ENCODE assay signal across 9 cellular contexts in the genomic region with DNA sequence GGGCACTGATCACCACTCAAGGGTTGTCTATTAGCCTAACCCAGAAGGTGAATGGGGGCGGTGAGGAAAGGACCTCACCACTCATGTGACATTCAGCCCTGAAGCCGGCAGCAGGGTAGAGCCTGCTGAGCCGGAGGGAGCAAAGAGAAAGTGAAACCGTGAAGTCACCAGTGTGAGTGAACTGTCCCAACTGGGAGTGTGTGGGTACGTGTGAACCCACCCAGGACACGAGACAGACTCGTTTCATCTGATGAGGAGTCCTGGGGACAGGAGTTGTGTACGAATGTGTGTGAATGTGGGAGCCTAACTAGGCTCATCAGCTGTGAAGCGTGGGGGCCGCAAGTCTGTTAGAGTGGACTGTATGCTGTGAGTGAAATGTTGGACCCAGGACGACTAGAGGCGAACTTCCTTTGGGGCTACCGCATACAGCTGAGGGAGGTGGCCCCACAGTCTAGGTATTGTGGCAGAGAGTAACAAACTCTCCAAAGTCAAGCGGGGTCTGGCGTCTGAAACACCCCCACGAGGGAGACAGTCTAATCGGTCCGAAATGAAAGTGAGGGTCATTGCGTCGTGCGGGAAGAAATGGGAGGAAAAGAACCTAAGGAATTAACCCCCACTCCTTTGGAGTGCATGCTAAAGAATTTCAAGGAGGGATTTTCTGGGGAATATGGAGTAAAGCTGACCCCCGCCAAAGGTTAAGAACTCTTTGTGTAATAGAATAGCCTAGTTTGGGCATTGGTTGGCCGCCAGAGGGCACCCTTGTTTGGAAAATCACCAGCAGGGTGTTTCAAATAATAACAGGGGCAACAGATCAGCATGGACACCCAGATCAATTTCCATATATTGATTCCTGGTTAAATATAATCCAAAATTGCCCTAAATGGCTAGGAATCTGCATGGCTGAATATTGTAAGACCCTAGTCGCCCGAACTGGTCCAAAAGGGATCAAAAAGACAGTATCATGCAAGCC. TPM values are rescaled to one million over a fixed set of nuclear protein-coding genes. Genes with fewer than 3 reads are reported as not detected.
A peak's percentile ranks its signal among the peaks of the same experiment; 100 is the strongest.
DNase-seq lines count a peak whose midpoint lies in the region; TF ChIP-seq lines count a peak whose summit lies in the region.
"Had no signal": no experiment of that assay in that cellular context is flagged by ENCODE, and none has a peak within 500 bp of the region (broad histone marks: within the 10 kb centered on the region; RNA-seq: fewer than 3 reads in every experiment).

No MANE protein-coding gene starts in this region.

- peaks cover 50% of the 10 kb centered on the region for H3K4me1 Mint-ChIP-seq in activated naive CD4-positive, alpha-beta T cell treated with anti-CD3 and anti-CD28 coated beads for 36 hours (ENCODE audit: low read depth)
- H3K4me1 Mint-ChIP-seq in immature natural killer cell = no peaks in the 10 kb centered on the region
- H3K4me1 Mint-ChIP-seq: brain had no signal

- peak; percentile 52 for TF ChIP-seq CTCF in GM12864 (IDR thresholded peaks at IDR 0.05; ENCODE audit: low read depth, low read length, missing control alignments)

- H3K27ac Mint-ChIP-seq in activated naive CD4-positive, alpha-beta T cell treated with anti-CD3 and anti-CD28 coated beads for 36 hours = peak overlapping the region; percentile 94
- peak overlapping the region in 1 of 6 donors; percentile 100 for H3K27ac Mint-ChIP-seq in immature natural killer cell
- H3K27ac Mint-ChIP-seq: brain had no signal

- H3K4me3 ChIP-seq in GM12864 (ENCODE audit: low read depth, low read length) = peak overlapping the region; percentile 53
- H3K4me3 ChIP-seq in mucosa of stomach (ENCODE audit: low read length) = peak overlapping the region; percentile 60

- no peaks in the 10 kb centered on the region for H3K27me3 Mint-ChIP-seq in activated naive CD4-positive, alpha-beta T cell treated with anti-CD3 and anti-CD28 coated beads for 36 hours (ENCODE audit: low read depth)
- H3K27me3 Mint-ChIP-seq in immature natural killer cell (ENCODE audit: low read depth in 3 of 3) = peaks cover 0 to 10% (median 0%) of the 10 kb centered on the region in 3 donors
- H3K27me3 Mint-ChIP-seq: brain had no signal

- peaks cover 48% of the 10 kb centered on the region for H3K36me3 Mint-ChIP-seq in activated naive CD4-positive, alpha-beta T cell treated with anti-CD3 and anti-CD28 coated beads for 36 hours (ENCODE audit: low read depth)
- H3K36me3 Mint-ChIP-seq in immature natural killer cell = peaks cover 0 to 5% (median 0%) of the 10 kb centered on the region in 3 donors
- H3K36me3 Mint-ChIP-seq: brain had no signal

- H3K9me3 ChIP-seq in mucosa of stomach (ENCODE audit: control insufficient read depth, low read length) = no peaks in the 10 kb centered on the region

- no peaks in the 10 kb centered on the region for H3K36me3 ChIP-seq in mucosa of stomach (ENCODE audit: control insufficient read depth, insufficient read depth, low read length)

- peak overlapping the region; percentile 85 for H3K4me3 Mint-ChIP-seq in activated naive CD4-positive, alpha-beta T cell treated with anti-CD3 and anti-CD28 coated beads for 36 hours
- peak overlapping the region in 1 of 5 donors; percentile 98 for H3K4me3 Mint-ChIP-seq in immature natural killer cell
- H3K4me3 Mint-ChIP-seq: brain had no signal

- peaks cover 17% of the 10 kb centered on the region for H3K9me3 Mint-ChIP-seq in activated naive CD4-positive, alpha-beta T cell treated with anti-CD3 and anti-CD28 coated beads for 36 hours
- peaks cover 0 to 4% (median 0%) of the 10 kb centered on the region in 6 donors for H3K9me3 Mint-ChIP-seq in immature natural killer cell

- DNase-seq in GM12864 (ENCODE audit: low read depth) (peak; percentile 49), KBM-7 (peak; percentile 77), ecto neural progenitor cell (ENCODE audit: low spot score) (no peak), immature natural killer cell (no peak), NCI-H82 treated with DMSO at 0.1 percent for 48 hours (lab: John Stamatoyannopoulos, UW; ENCODE audit: unreplicated experiment) (no peak), NCI-H1092 treated with DMSO at 0.1 percent for 48 hours (lab: John Stamatoyannopoulos, UW) (no peak)
- peak; percentile 59 for DNase-seq in activated naive CD4-positive, alpha-beta T cell treated with anti-CD3 and anti-CD28 coated beads for 36 hours

- in situ Hi-C loops in KBM-7 (cut with MboI; ENCODE audit: low pct_unique_long_range_greater_than_20kb, low sequenced_read_pairs) = loop anchor here (25.0 kb wide), 1 partner anchor 276 kb away; a partner anchor contains a TSS

- H3K27me3 ChIP-seq in mucosa of stomach (ENCODE audit: control insufficient read depth, insufficient read depth, low read length) = no peaks in the 10 kb centered on the region

- H3K4me1 ChIP-seq in mucosa of stomach (ENCODE audit: control insufficient read depth, insufficient read depth, low read length) = peaks cover 8% of the 10 kb centered on the region

- CTCF ChIA-PET in activated naive CD4-positive, alpha-beta T cell treated with anti-CD3 and anti-CD28 coated beads for 36 hours (lab: Charles Lee) = interaction anchor here (0.6 to 1.4 kb wide), 4 partner anchors 8 to 435 kb away, joined by 3 to 5 read pairs (median 4); no protein-coding TSS in a partner anchor

- H3K9ac ChIP-seq in mucosa of stomach (ENCODE audit: low read length) = peak overlapping the region; percentile 43

- intact Hi-C loops in activated naive CD4-positive, alpha-beta T cell treated with anti-CD3 and anti-CD28 coated beads for 36 hours (cut with micrococcal nuclease) = loop anchor here (1.0 to 10.0 kb wide), 3 partner anchors 39 to 293 kb away; a partner anchor contains a TSS

RNA-seq across cellular contexts. Expression of a gene that starts 43.6 kb away (rescaled TPM):
- total RNA-seq in activated naive CD4-positive, alpha-beta T cell treated with anti-CD3 and anti-CD28 coated beads for 36 hours = 10 to 100 TPM; 15.9 to 20.2 TPM
- polyA plus RNA-seq in immature natural killer cell = not detected

Comparison
In these comparisons a context has a peak if more than half of its experiments do, and no peak if none do; other contexts are left out.
1. DNase-seq: peak in GM12864 (single experiment), KBM-7 (single experiment) and activated naive CD4-positive, alpha-beta T cell treated with anti-CD3 and anti-CD28 coated beads for 36 hours (single experiment); none in ecto neural progenitor cell (single experiment), immature natural killer cell (0 of 3), NCI-H82 treated with DMSO at 0.1 percent for 48 hours (single experiment) and NCI-H1092 treated with DMSO at 0.1 percent for 48 hours (single experiment).